Comparison of ENCODE assay signal across 11 cellular contexts in genomic region chr14:24435998-24436354, GRCh38. TPM values are rescaled to one million over a fixed set of nuclear protein-coding genes. Genes with fewer than 3 reads are reported as not detected.
DNase-seq lines count a peak whose midpoint lies in the region; ATAC-seq and TF ChIP-seq lines count a peak whose summit lies in the region.
"Had no signal": no experiment of that assay in that cellular context is flagged by ENCODE, and none has a peak within 500 bp of the region (broad histone marks: within the 10 kb centered on the region; RNA-seq: fewer than 3 reads in every experiment).

No MANE protein-coding gene starts in this region.

- peaks cover 4 to 69% (median 24%) of the 10 kb centered on the region in 11 experiments; a peak in 15 of 22 replicates for H4K20me1 ChIP-seq in BLaER1 treated with 17β-estradiol and CSF1 and Interleukin-3, amounts not matched to agents 10 nM and 100 nM

- H3K27me3 ChIP-seq in BLaER1 treated with 17β-estradiol and CSF1 and Interleukin-3, amounts not matched to agents 10 nM and 100 nM: no peaks in the 10 kb centered on the region
- no peaks in the 10 kb centered on the region for H3K27me3 ChIP-seq in rectal smooth muscle tissue (ENCODE audit: control insufficient read depth, insufficient read depth, low read length)

- H3K27me3 Mint-ChIP-seq in endothelial cell (ENCODE audit: unreplicated experiment): peaks cover 3% of the 10 kb centered on the region
- H3K27me3 Mint-ChIP-seq: activated CD4-positive, alpha-beta T cell treated with anti-CD3 and anti-CD28 coated beads, Interleukin-2, amount 10 ng/mL, durations not matched to agents 7 days and 5 days; CD8-positive, alpha-beta memory T cell had no signal

- H3K9me3 ChIP-seq in BLaER1 treated with 17β-estradiol and CSF1 and Interleukin-3, amounts not matched to agents 10 nM and 100 nM (replicated peaks in 1 of 11): no peaks in the 10 kb centered on the region

- H3K4me3 ChIP-seq in BLaER1 treated with 17β-estradiol and CSF1 and Interleukin-3, amounts not matched to agents 10 nM and 100 nM: peak overlapping the region in 8 of 10 experiments; percentile 55 to 69 (median 62); a peak in 14 of 20 replicates
- H3K4me3 ChIP-seq in rectal smooth muscle tissue (ENCODE audit: low read length): no peak overlapping the region

- H3K4me1 Mint-ChIP-seq in endothelial cell (ENCODE audit: unreplicated experiment): peaks cover 31% of the 10 kb centered on the region

- peaks cover 54 to 86% (median 74%) of the 10 kb centered on the region in 11 experiments for H3K36me3 ChIP-seq in BLaER1 treated with 17β-estradiol and CSF1 and Interleukin-3, amounts not matched to agents 10 nM and 100 nM
- peaks cover 43% of the 10 kb centered on the region for H3K36me3 ChIP-seq in rectal smooth muscle tissue (ENCODE audit: control insufficient read depth, insufficient read depth, low read length)

- H3K36me3 Mint-ChIP-seq in endothelial cell (ENCODE audit: low read depth, unreplicated experiment): peaks cover 38% of the 10 kb centered on the region

- H3K27ac ChIP-seq in BLaER1 treated with 17β-estradiol and CSF1 and Interleukin-3, amounts not matched to agents 10 nM and 100 nM: peak overlapping the region in 10 of 11 experiments; percentile 41 to 97 (median 91); a peak in 20 of 22 replicates
- peak overlapping the region; percentile 62 for H3K27ac ChIP-seq in rectal smooth muscle tissue (ENCODE audit: low read depth, low read length)
- H3K27ac ChIP-seq: KMS-11 had no signal

- DNase-seq in NCI-H2227 (lab: John Stamatoyannopoulos, UW; ENCODE audit: unreplicated experiment) (peak; percentile 40), endothelial cell (ENCODE audit: low spot score) (no peak), GM10266 (ENCODE audit: extremely low spot score) (no peak), KG1 (lab: John Stamatoyannopoulos, UW) (no peak)
- no peak for DNase-seq in activated CD4-positive, CD25-positive, alpha-beta regulatory T cell (lab: John Stamatoyannopoulos, UW)

- H3K9ac ChIP-seq in BLaER1 treated with 17β-estradiol and CSF1 and Interleukin-3, amounts not matched to agents 10 nM and 100 nM: peak overlapping the region; percentile 32 to 91 (median 83); a peak in 19 of 22 replicates
- no peak overlapping the region for H3K9ac ChIP-seq in rectal smooth muscle tissue (ENCODE audit: low read length)
- H3K9ac ChIP-seq: KMS-11 had no signal

- H3K4me3 Mint-ChIP-seq in endothelial cell (ENCODE audit: unreplicated experiment): no peak overlapping the region
- H3K4me3 Mint-ChIP-seq: activated CD4-positive, alpha-beta T cell treated with anti-CD3 and anti-CD28 coated beads, Interleukin-2, amount 10 ng/mL, durations not matched to agents 7 days and 5 days had no signal

- TF ChIP-seq CTCF in endothelial cell (IDR thresholded peaks at IDR 0.05; ENCODE audit: unreplicated experiment) (no peak), GM10266 (IDR thresholded peaks at IDR 0.05; ENCODE audit: control insufficient read depth, insufficient read depth, low read depth, missing control alignments) (no peak)

- H3K4me1 ChIP-seq in BLaER1 treated with 17β-estradiol and CSF1 and Interleukin-3, amounts not matched to agents 10 nM and 100 nM: peaks cover 84 to 100% (median 99%) of the 10 kb centered on the region in 10 experiments
- H3K4me1 ChIP-seq in rectal smooth muscle tissue (ENCODE audit: control insufficient read depth, insufficient read depth, low read length): peaks cover 11% of the 10 kb centered on the region

- H3K4me2 ChIP-seq in BLaER1 treated with 17β-estradiol and CSF1 and Interleukin-3, amounts not matched to agents 10 nM and 100 nM: peak overlapping the region; percentile 70 to 99 (median 96)
- H3K4me2 ChIP-seq: KMS-11 had no signal

- no peak for ATAC-seq in HG03432 (IDR thresholded peaks at IDR 0.05; ENCODE audit: unreplicated experiment)

- H3K9me3 Mint-ChIP-seq in endothelial cell (ENCODE audit: unreplicated experiment): no peaks in the 10 kb centered on the region
- H3K9me3 Mint-ChIP-seq: activated CD4-positive, alpha-beta T cell treated with anti-CD3 and anti-CD28 coated beads, Interleukin-2, amount 10 ng/mL, durations not matched to agents 7 days and 5 days; CD8-positive, alpha-beta memory T cell had no signal

- peak overlapping the region; percentile 42 for H3K27ac Mint-ChIP-seq in endothelial cell (ENCODE audit: unreplicated experiment)

RNA-seq across cellular contexts. Expression of gene KHNYN, which starts 6.2 kb away (rescaled TPM):
- total RNA-seq in endothelial cell (ENCODE audit: unreplicated experiment): 43.8 TPM

RNA-seq across cellular contexts. Expression of gene CBLN3, which starts 6.5 kb away (rescaled TPM):
- 1.5 TPM for total RNA-seq in endothelial cell (ENCODE audit: unreplicated experiment)

RNA-seq across cellular contexts. Expression of gene SDR39U1, which starts 6.6 kb away (rescaled TPM):
- total RNA-seq in endothelial cell (ENCODE audit: unreplicated experiment): 34.9 TPM

RNA-seq across cellular contexts. Expression of gene NYNRIN, which starts 37.2 kb away (rescaled TPM):
- total RNA-seq in endothelial cell (ENCODE audit: unreplicated experiment): 49.0 TPM
